8 cellular contexts compared by ENCODE assay signal in the genomic region with DNA sequence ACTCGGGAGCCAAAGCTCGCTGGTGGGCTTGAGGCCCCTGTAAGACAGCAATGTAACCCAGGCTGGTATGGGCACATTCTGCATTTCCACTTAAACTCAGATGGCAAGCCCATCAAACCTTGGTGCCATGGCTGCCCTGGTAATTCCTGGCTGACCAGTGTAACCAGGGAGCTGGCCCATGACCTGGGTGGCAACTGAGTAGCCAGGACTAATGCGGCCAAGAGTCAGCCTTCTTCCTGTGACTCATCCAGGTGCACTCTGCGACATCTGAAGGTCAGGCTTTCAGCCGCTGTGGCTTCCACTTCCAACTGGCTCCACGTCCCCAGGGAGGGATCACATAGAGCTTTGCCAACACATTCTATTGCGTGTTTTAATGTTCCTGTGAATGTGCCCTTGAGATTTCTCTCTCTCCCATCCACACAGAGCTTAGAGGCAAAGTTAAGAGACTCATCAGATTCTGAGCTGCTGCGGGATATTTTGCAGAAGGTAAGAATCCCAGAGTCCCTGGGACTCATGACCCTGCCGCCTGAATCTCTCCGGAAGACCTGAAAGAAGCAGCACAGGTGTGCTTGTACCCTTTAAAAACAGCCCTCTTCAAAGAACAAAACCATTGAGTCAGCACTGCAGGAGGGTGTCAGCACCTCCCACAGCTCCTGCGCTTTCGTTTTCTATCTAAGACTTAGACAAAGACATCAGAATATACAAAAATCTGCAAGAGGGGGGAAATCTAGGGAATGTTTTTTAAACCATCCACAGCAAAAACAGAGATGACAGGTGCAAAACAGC. TPM values are rescaled to one million over a fixed set of nuclear protein-coding genes. Genes with fewer than 3 reads are reported as not detected.
DNase-seq lines count a peak whose midpoint lies in the region; ATAC-seq and TF ChIP-seq lines count a peak whose summit lies in the region.
"Not testable (repeated sequence)": the region's sequence is repeated elsewhere in the genome, so short reads cannot be mapped to it uniquely, and the experiment has no call there.
"Had no signal": no experiment of that assay in that cellular context is flagged by ENCODE, and none has a peak within 500 bp of the region (broad histone marks: within the 10 kb centered on the region; RNA-seq: fewer than 3 reads in every experiment).

No MANE protein-coding gene starts in this region.

- H3K4me3 Mint-ChIP-seq in HFFc6 (peak overlapping the region; percentile 13; the same call in 1 of the 2 replicates), T-cell (peak overlapping the region in 1 of 3 donors; percentile 24), brain (peak overlapping the region in 1 of 5 experiments; percentile 53)
- H3K4me3 Mint-ChIP-seq in activated T-helper 17 cell treated with anti-CD3 and anti-CD28 coated beads, Interleukin-2, amount 50 U/mL, for 72 hours = peak overlapping the region; percentile 83

- not testable (repeated sequence) for H3K36me3 Mint-ChIP-seq in HFFc6 (ENCODE audit: low read depth); T-cell; activated T-helper 17 cell treated with anti-CD3 and anti-CD28 coated beads, Interleukin-2, amount 50 U/mL, for 72 hours (ENCODE audit: low read depth); brain

- POLR2A ChIA-PET in T-cell (lab: Charles Lee) = not testable (repeated sequence)

- H3K27ac Mint-ChIP-seq in HFFc6 (0 out of 2 replicates have a peak overlapping the region, but pooled peaks have one; percentile 99), T-cell (peak overlapping the region; percentile 67 to 69), brain (peak overlapping the region in 3 of 5 experiments; percentile 41 to 53 (median 47))
- peak overlapping the region; percentile 80 for H3K27ac Mint-ChIP-seq in activated T-helper 17 cell treated with anti-CD3 and anti-CD28 coated beads, Interleukin-2, amount 50 U/mL, for 72 hours

- ATAC-seq in T-cell (replicated peaks in 1 of 4); activated T-helper 17 cell treated with anti-CD3 and anti-CD28 coated beads, Interleukin-2, amount 50 U/mL, for 72 hours (replicated peaks): not testable (repeated sequence)

- not testable (repeated sequence) for TF ChIP-seq CTCF in HFFc6 (IDR thresholded peaks at IDR 0.05); brain (conservative IDR thresholded peaks at IDR 0.05)

- not testable (repeated sequence) for H3K27me3 Mint-ChIP-seq in HFFc6 (ENCODE audit: insufficient read depth); T-cell; activated T-helper 17 cell treated with anti-CD3 and anti-CD28 coated beads, Interleukin-2, amount 50 U/mL, for 72 hours; brain

- H3K4me1 Mint-ChIP-seq in HFFc6 (ENCODE audit: low read depth) (peaks cover 36% of the 10 kb centered on the region), T-cell (peaks cover 6 to 20% (median 13%) of the 10 kb centered on the region in 3 donors), brain (peaks cover 22% of the 10 kb centered on the region)
- not testable (repeated sequence) for H3K4me1 Mint-ChIP-seq in activated T-helper 17 cell treated with anti-CD3 and anti-CD28 coated beads, Interleukin-2, amount 50 U/mL, for 72 hours

- CTCF ChIA-PET in T-cell (lab: Charles Lee) = not testable (repeated sequence)

- not testable (repeated sequence) for DNase-seq in HFFc6
- DNase-seq in T-cell = peak in 1 of 34 experiments; percentile 0
- peak; percentile 8 to 21 for DNase-seq in activated CD4-positive, alpha-beta T cell treated with anti-CD3 and anti-CD28 coated beads, Interleukin-2, amount 50 U/mL, for 4 hours
- DNase-seq in iris pigment epithelial cell (ENCODE audit: low read depth) = peak; percentile 10
- peak; percentile 41 for DNase-seq in stimulated activated CD4-positive, alpha-beta T cell treated with anti-CD3 and anti-CD28 coated beads, Interleukin-15, amount 100 ng/mL, for 24 hours

- H3K9me3 Mint-ChIP-seq in HFFc6; T-cell; activated T-helper 17 cell treated with anti-CD3 and anti-CD28 coated beads, Interleukin-2, amount 50 U/mL, for 72 hours; brain: not testable (repeated sequence)

RNA-seq across cellular contexts. Expression of a gene that starts 14.9 kb away (rescaled TPM):
- total RNA-seq in HFFc6 (2021; fragmentation: NEBNext Ultra II Directional; extraction: Animal tissue kit (Norgen Biotek cat#: 25700)) = not detected
- not detected for total RNA-seq in T-cell
- not detected for total RNA-seq in activated T-helper 17 cell treated with anti-CD3 and anti-CD28 coated beads, Interleukin-2, amount 50 U/mL, for 72 hours
- polyA plus RNA-seq in brain (ENCODE audit: insufficient read depth, low read depth, low replicate concordance) = not detected
- total RNA-seq: G401 had no signal

RNA-seq across cellular contexts. Expression of a gene that starts 55.2 kb away (rescaled TPM):
- total RNA-seq in HFFc6 (2021; fragmentation: NEBNext Ultra II Directional; extraction: Animal tissue kit (Norgen Biotek cat#: 25700)) = not detected
- total RNA-seq in T-cell = not detected
- total RNA-seq in activated T-helper 17 cell treated with anti-CD3 and anti-CD28 coated beads, Interleukin-2, amount 50 U/mL, for 72 hours = not detected
- polyA plus RNA-seq in brain (ENCODE audit: insufficient read depth, low read depth, low replicate concordance) = not detected
- total RNA-seq: G401 had no signal

RNA-seq across cellular contexts. Expression of a gene that starts 59.9 kb away (rescaled TPM):
- under 1 TPM in 1 of 6 experiments, not detected in 5; 0.11 TPM for total RNA-seq in HFFc6 (2021; fragmentation: NEBNext Ultra II Directional; extraction: Animal tissue kit (Norgen Biotek cat#: 25700))
- total RNA-seq in T-cell = not detected
- not detected for total RNA-seq in activated T-helper 17 cell treated with anti-CD3 and anti-CD28 coated beads, Interleukin-2, amount 50 U/mL, for 72 hours
- polyA plus RNA-seq in brain (ENCODE audit: insufficient read depth, low read depth, low replicate concordance) = not detected
- total RNA-seq: G401 had no signal

Comparison
In these comparisons a context has a peak if more than half of its experiments do, and no peak if none do; other contexts are left out.
1. H3K27ac Mint-ChIP-seq: peak in every context shown above with its lines; median percentile 99 in HFFc6; 80 in activated T-helper 17 cell treated with anti-CD3 and anti-CD28 coated beads, Interleukin-2, amount 50 U/mL, for 72 hours; 68 in T-cell; 47 in brain.